Comparison of ENCODE assay signal across 28 cellular contexts in the genomic region with DNA sequence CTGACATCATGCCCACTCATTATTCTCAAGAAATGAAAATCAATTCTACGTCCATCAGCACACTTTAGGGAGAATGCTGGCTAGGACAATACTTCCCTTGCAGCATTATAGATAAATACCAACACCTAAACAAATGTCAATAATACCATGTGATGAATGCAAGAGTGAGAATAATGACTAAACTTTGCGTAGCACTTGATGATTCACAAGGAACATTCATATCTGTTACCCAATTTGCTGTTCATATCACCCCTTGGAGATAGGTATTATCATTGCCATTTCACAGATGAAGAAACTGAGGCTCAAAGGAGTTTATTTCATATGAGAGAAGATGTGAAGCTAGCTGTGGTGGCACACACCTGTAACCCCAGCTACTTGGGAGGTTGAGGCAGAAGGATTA.
"Had no signal": no experiment of that assay in that cellular context is flagged by ENCODE, and none has a peak within 500 bp of the region (broad histone marks: within the 10 kb centered on the region; RNA-seq: fewer than 3 reads in every experiment).

No MANE protein-coding gene starts in this region.

- H3K4me3 ChIP-seq: ascending aorta, colonic mucosa, dorsolateral prefrontal cortex, esophagus squamous epithelium, heart left ventricle, ovary, thyroid gland, upper lobe of right lung had no signal

- H3K27ac Mint-ChIP-seq: activated B cell treated with CpG ODN at 0.5 μM for 24 hours; activated CD4-positive, alpha-beta memory T cell treated with anti-CD3 and anti-CD28 coated beads, Interleukin-2, amount 10 ng/mL, durations not matched to agents 7 days and 5 days; activated CD4-positive, alpha-beta T cell treated with anti-CD3 and anti-CD28 coated beads, Interleukin-2, amount 10 ng/mL, durations not matched to agents 24 days and 14 days; activated CD8-positive, alpha-beta memory T cell treated with anti-CD3 and anti-CD28 coated beads, Interleukin-2, amount 10 ng/mL, durations not matched to agents 7 days and 5 days; activated naive CD4-positive, alpha-beta T cell treated with anti-CD3 and anti-CD28 coated beads, Interleukin-2, amount 50 U/mL, for 72 hours; effector memory CD8-positive, alpha-beta T cell; nephron; stimulated activated naive CD8-positive, alpha-beta T cell treated with anti-CD3 and anti-CD28 coated beads, Interleukin-15, Interleukin-2, amounts not matched to agents 100 ng/mL and 50 ng/mL, for 24 hours; T-cell had no signal

- H3K27ac ChIP-seq: ascending aorta, brain microvascular endothelial cell, colonic mucosa, dorsolateral prefrontal cortex, esophagus squamous epithelium, heart left ventricle, neutrophil, ovary, thyroid gland, upper lobe of right lung had no signal

- H3K4me3 Mint-ChIP-seq: activated B cell treated with CpG ODN at 0.5 μM for 24 hours; activated CD4-positive, alpha-beta memory T cell treated with anti-CD3 and anti-CD28 coated beads, Interleukin-2, amount 10 ng/mL, durations not matched to agents 7 days and 5 days; activated CD4-positive, alpha-beta T cell treated with anti-CD3 and anti-CD28 coated beads, Interleukin-2, amount 10 ng/mL, durations not matched to agents 24 days and 14 days; activated CD8-positive, alpha-beta memory T cell treated with anti-CD3 and anti-CD28 coated beads, Interleukin-2, amount 10 ng/mL, durations not matched to agents 7 days and 5 days; central memory CD8-positive, alpha-beta T cell; effector memory CD8-positive, alpha-beta T cell; nephron; stimulated activated naive CD8-positive, alpha-beta T cell treated with anti-CD3 and anti-CD28 coated beads, Interleukin-15, Interleukin-2, amounts not matched to agents 100 ng/mL and 50 ng/mL, for 24 hours; T-cell had no signal

- H3K36me3 Mint-ChIP-seq: activated naive CD4-positive, alpha-beta T cell treated with anti-CD3 and anti-CD28 coated beads, Interleukin-2, amount 50 U/mL, for 72 hours; T-cell had no signal

- H3K4me1 Mint-ChIP-seq: nephron had no signal

- FAIRE-seq: endothelial cell of umbilical vein had no signal

- H3K4me1 ChIP-seq: ascending aorta, colonic mucosa, thyroid gland had no signal

- H3K27me3 ChIP-seq: ascending aorta, brain microvascular endothelial cell, colonic mucosa, dorsolateral prefrontal cortex, esophagus squamous epithelium, heart left ventricle, neutrophil, ovary, thyroid gland, upper lobe of right lung had no signal

- H3K27me3 Mint-ChIP-seq: activated B cell treated with CpG ODN at 0.5 μM for 24 hours; activated CD4-positive, alpha-beta memory T cell treated with anti-CD3 and anti-CD28 coated beads, Interleukin-2, amount 10 ng/mL, durations not matched to agents 7 days and 5 days; activated CD4-positive, alpha-beta T cell treated with anti-CD3 and anti-CD28 coated beads, Interleukin-2, amount 10 ng/mL, durations not matched to agents 24 days and 14 days; activated CD8-positive, alpha-beta memory T cell treated with anti-CD3 and anti-CD28 coated beads, Interleukin-2, amount 10 ng/mL, durations not matched to agents 7 days and 5 days; central memory CD8-positive, alpha-beta T cell; effector memory CD8-positive, alpha-beta T cell; stimulated activated naive CD8-positive, alpha-beta T cell treated with anti-CD3 and anti-CD28 coated beads, Interleukin-15, Interleukin-2, amounts not matched to agents 100 ng/mL and 50 ng/mL, for 24 hours; T-cell had no signal

- H3K9me3 Mint-ChIP-seq: activated B cell treated with CpG ODN at 0.5 μM for 24 hours; activated CD4-positive, alpha-beta memory T cell treated with anti-CD3 and anti-CD28 coated beads, Interleukin-2, amount 10 ng/mL, durations not matched to agents 7 days and 5 days; activated naive CD4-positive, alpha-beta T cell treated with anti-CD3 and anti-CD28 coated beads, Interleukin-2, amount 50 U/mL, for 72 hours; central memory CD8-positive, alpha-beta T cell; effector memory CD8-positive, alpha-beta T cell; stimulated activated naive CD8-positive, alpha-beta T cell treated with anti-CD3 and anti-CD28 coated beads, Interleukin-15, Interleukin-2, amounts not matched to agents 100 ng/mL and 50 ng/mL, for 24 hours; T-cell had no signal

- H3K9me3 ChIP-seq: ascending aorta, colonic mucosa, esophagus squamous epithelium, heart left ventricle, neutrophil, ovary, thyroid gland, upper lobe of right lung had no signal

- DNase-seq: activated B cell treated with CpG ODN at 0.5 μM for 24 hours; activated CD4-positive, alpha-beta memory T cell treated with anti-CD3 and anti-CD28 coated beads, Interleukin-2, amount 10 ng/mL, durations not matched to agents 7 days and 5 days; activated CD4-positive, alpha-beta T cell treated with anti-CD3 and anti-CD28 coated beads, Interleukin-2, amount 10 ng/mL, durations not matched to agents 24 days and 14 days; activated CD8-positive, alpha-beta memory T cell treated with anti-CD3 and anti-CD28 coated beads, Interleukin-2, amount 10 ng/mL, durations not matched to agents 7 days and 5 days; brain microvascular endothelial cell; colonic mucosa; dorsolateral prefrontal cortex; effector memory CD8-positive, alpha-beta T cell; esophagus squamous epithelium; heart left ventricle; islet precursor cell; left cardiac atrium; mesenchymal stem cell; ovary; right cardiac atrium; stimulated activated CD4-positive, alpha-beta T cell treated with anti-CD3 and anti-CD28 coated beads, Interleukin-12 subunit alpha, Interleukin-12 subunit beta, amount 100 ng/mL, for 4 hours; stimulated activated CD4-positive, alpha-beta T cell treated with anti-CD3 and anti-CD28 coated beads, Interleukin-4, amount 100 ng/mL, for 4 hours; substantia nigra; T-cell; thyroid gland; upper lobe of right lung had no signal

- H3K36me3 ChIP-seq: ascending aorta, brain microvascular endothelial cell, colonic mucosa, esophagus squamous epithelium, heart left ventricle, neutrophil, ovary, thyroid gland, upper lobe of right lung had no signal

- ATAC-seq: activated CD8-positive, alpha-beta memory T cell treated with anti-CD3 and anti-CD28 coated beads, Interleukin-2, amount 10 ng/mL, durations not matched to agents 7 days and 5 days; effector memory CD8-positive, alpha-beta T cell; heart left ventricle; left cardiac atrium; right cardiac atrium; T-cell; upper lobe of right lung had no signal
